In genomic region chr3:81490541-81491288, GRCh38 we compare ENCODE assay signal across 9 cellular contexts.
DNase-seq lines count a peak whose midpoint lies in the region; ATAC-seq and TF ChIP-seq lines count a peak whose summit lies in the region.
"Had no signal": no experiment of that assay in that cellular context is flagged by ENCODE, and none has a peak within 500 bp of the region (broad histone marks: within the 10 kb centered on the region; RNA-seq: fewer than 3 reads in every experiment).

No MANE protein-coding gene starts in this region.

- no peaks in the 10 kb centered on the region for H3K27me3 Mint-ChIP-seq in activated T-helper 2 cell treated with anti-CD3 and anti-CD28 coated beads, Interferon-gamma antibody, Interleukin-2, Interleukin-4, amounts not matched to agents 10 μg/mL and 5 μg/mL and 100 μg/mL, durations not matched to agents 14 hours and 24 hours and 36 hours (ENCODE audit: low read depth)
- H3K27me3 Mint-ChIP-seq: stimulated activated naive CD8-positive, alpha-beta T cell treated with anti-CD3 and anti-CD28 coated beads, Interleukin-15, Interleukin-2, amounts not matched to agents 100 ng/mL and 50 ng/mL, for 24 hours had no signal

- TF ChIP-seq EP300 in ovary (IDR thresholded peaks at IDR 0.05) (no peak), transverse colon (IDR thresholded peaks at IDR 0.05; ENCODE audit: low read depth) (no peak)

- TF ChIP-seq CTCF in RWPE2 (IDR thresholded peaks at IDR 0.05; ENCODE audit: poor library complexity, severe bottlenecking) (peak; percentile 87), ovary (IDR thresholded peaks at IDR 0.05) (peak; percentile 44 to 57 (median 56)), transverse colon (IDR thresholded peaks at IDR 0.05) (peak; percentile 64 to 84 (median 68))

- ATAC-seq in RWPE2 (ENCODE audit: low read depth) = peak; percentile 81

- H3K4me3 Mint-ChIP-seq in activated T-helper 2 cell treated with anti-CD3 and anti-CD28 coated beads, Interferon-gamma antibody, Interleukin-2, Interleukin-4, amounts not matched to agents 10 μg/mL and 5 μg/mL and 100 μg/mL, durations not matched to agents 14 hours and 24 hours and 36 hours (ENCODE audit: low read depth) = no peak overlapping the region
- H3K4me3 Mint-ChIP-seq: stimulated activated naive CD8-positive, alpha-beta T cell treated with anti-CD3 and anti-CD28 coated beads, Interleukin-15, Interleukin-2, amounts not matched to agents 100 ng/mL and 50 ng/mL, for 24 hours had no signal

- H3K27ac ChIP-seq in RWPE2 (ENCODE audit: poor library complexity, severe bottlenecking) (no peak overlapping the region), ovary (peak overlapping the region in 1 of 2 donors; percentile 32), transverse colon (no peak overlapping the region)

- 19% methylated on average over 7 of the region's 7 CpGs for WGBS in ovary, 3 donors
- WGBS in transverse colon (ENCODE audit: low coverage in 1 of 2), 2 donors = 44 to 51% methylated on average over 7 of the region's 7 CpGs

- no peaks in the 10 kb centered on the region for H3K36me3 Mint-ChIP-seq in activated T-helper 2 cell treated with anti-CD3 and anti-CD28 coated beads, Interferon-gamma antibody, Interleukin-2, Interleukin-4, amounts not matched to agents 10 μg/mL and 5 μg/mL and 100 μg/mL, durations not matched to agents 14 hours and 24 hours and 36 hours (ENCODE audit: low read depth)

- no peaks in the 10 kb centered on the region for H3K36me3 ChIP-seq in H7 (replicated peaks; ENCODE audit: control insufficient read depth, insufficient read depth, low read length)
- H3K36me3 ChIP-seq in RWPE2 (ENCODE audit: low read depth) = no peaks in the 10 kb centered on the region
- H3K36me3 ChIP-seq in ovary = no peaks in the 10 kb centered on the region
- H3K36me3 ChIP-seq in transverse colon = no peaks in the 10 kb centered on the region

- TF ChIP-seq POLR2A in ovary (IDR thresholded peaks at IDR 0.05) (no peak), transverse colon (IDR thresholded peaks at IDR 0.05) (no peak)

- H3K9me3 ChIP-seq in RWPE2 (ENCODE audit: severe bottlenecking) (no peaks in the 10 kb centered on the region), ovary (no peaks in the 10 kb centered on the region), transverse colon (no peaks in the 10 kb centered on the region)

- H3K4me1 ChIP-seq in RWPE2 (ENCODE audit: insufficient read depth, poor library complexity, severe bottlenecking) (no peaks in the 10 kb centered on the region), ovary (ENCODE audit: insufficient read depth) (peaks cover 4% of the 10 kb centered on the region), transverse colon (peaks cover 0 to 3% (median 2%) of the 10 kb centered on the region in 4 donors)

- no peak overlapping the region for H3K27ac Mint-ChIP-seq in activated T-helper 2 cell treated with anti-CD3 and anti-CD28 coated beads, Interferon-gamma antibody, Interleukin-2, Interleukin-4, amounts not matched to agents 10 μg/mL and 5 μg/mL and 100 μg/mL, durations not matched to agents 14 hours and 24 hours and 36 hours
- H3K27ac Mint-ChIP-seq: stimulated activated naive CD8-positive, alpha-beta T cell treated with anti-CD3 and anti-CD28 coated beads, Interleukin-15, Interleukin-2, amounts not matched to agents 100 ng/mL and 50 ng/mL, for 24 hours had no signal

- H3K4me3 ChIP-seq in H7 (ENCODE audit: insufficient read depth, low read depth, low read length) (no peak overlapping the region), RWPE2 (ENCODE audit: severe bottlenecking) (no peak overlapping the region), ovary (no peak overlapping the region), transverse colon (no peak overlapping the region)

- in situ Hi-C loops in transverse colon (cut with MboI; ENCODE audit: low pct_ligation_motif_present in 1 of 4, low pct_unique_long_range_greater_than_20kb in 1 of 4, low sequenced_read_pairs in 3 of 4) = no loop called here

- intact Hi-C loops in activated T-helper 2 cell treated with anti-CD3 and anti-CD28 coated beads, Interferon-gamma antibody, Interleukin-2, Interleukin-4, amounts not matched to agents 10 μg/mL and 5 μg/mL and 100 μg/mL, durations not matched to agents 14 hours and 24 hours and 36 hours (cut with micrococcal nuclease) = loop anchor here (2.0 to 10.0 kb wide), 2 partner anchors 154 to 642 kb away; no protein-coding TSS in a partner anchor
- intact Hi-C loops in ovary (cut with DNase I) (no loop called here), transverse colon (cut with DNase I; ENCODE audit: low total_unique reads) (no loop called here)

- no peaks in the 10 kb centered on the region for H3K27me3 ChIP-seq in H7 (ENCODE audit: control insufficient read depth, insufficient read depth, low read length)
- no peaks in the 10 kb centered on the region for H3K27me3 ChIP-seq in RWPE2 (ENCODE audit: insufficient read depth, poor library complexity, severe bottlenecking)
- H3K27me3 ChIP-seq in ovary = no peaks in the 10 kb centered on the region
- H3K27me3 ChIP-seq in transverse colon = no peaks in the 10 kb centered on the region

- DNase-seq in GM03348 (ENCODE audit: low spot score) = peak; percentile 19
- DNase-seq in H7 = peak; percentile 19
- DNase-seq in LoVo (ENCODE audit: low spot score) = peak; percentile 52
- DNase-seq in RWPE2 (ENCODE audit: low spot score) = peak; percentile 67
- DNase-seq in activated T-helper 2 cell treated with anti-CD3 and anti-CD28 coated beads, Interferon-gamma antibody, Interleukin-2, Interleukin-4, amounts not matched to agents 10 μg/mL and 5 μg/mL and 100 μg/mL, durations not matched to agents 14 hours and 24 hours and 36 hours (ENCODE audit: low spot score) = peak; percentile 51
- peak; percentile 53 for DNase-seq in germinal center (ENCODE audit: low spot score)
- DNase-seq in ovary = peak; percentile 72 to 85 (median 76)
- DNase-seq in transverse colon = peak; percentile 80

- no peaks in the 10 kb centered on the region for H3K4me1 Mint-ChIP-seq in activated T-helper 2 cell treated with anti-CD3 and anti-CD28 coated beads, Interferon-gamma antibody, Interleukin-2, Interleukin-4, amounts not matched to agents 10 μg/mL and 5 μg/mL and 100 μg/mL, durations not matched to agents 14 hours and 24 hours and 36 hours (ENCODE audit: low read depth)

- H3K9me3 Mint-ChIP-seq in activated T-helper 2 cell treated with anti-CD3 and anti-CD28 coated beads, Interferon-gamma antibody, Interleukin-2, Interleukin-4, amounts not matched to agents 10 μg/mL and 5 μg/mL and 100 μg/mL, durations not matched to agents 14 hours and 24 hours and 36 hours = no peaks in the 10 kb centered on the region
- H3K9me3 Mint-ChIP-seq: stimulated activated naive CD8-positive, alpha-beta T cell treated with anti-CD3 and anti-CD28 coated beads, Interleukin-15, Interleukin-2, amounts not matched to agents 100 ng/mL and 50 ng/mL, for 24 hours had no signal

Comparison
In these comparisons a context has a peak if more than half of its experiments do, and no peak if none do; other contexts are left out.
1. DNase-seq: peak in every context shown above with its lines; median percentile 80 in transverse colon; 76 in ovary; 67 in RWPE2; 53 in germinal center; 52 in LoVo; 51 in activated T-helper 2 cell treated with anti-CD3 and anti-CD28 coated beads, Interferon-gamma antibody, Interleukin-2, Interleukin-4, amounts not matched to agents 10 μg/mL and 5 μg/mL and 100 μg/mL, durations not matched to agents 14 hours and 24 hours and 36 hours; 19 in GM03348; 19 in H7.